In the genomic region with DNA sequence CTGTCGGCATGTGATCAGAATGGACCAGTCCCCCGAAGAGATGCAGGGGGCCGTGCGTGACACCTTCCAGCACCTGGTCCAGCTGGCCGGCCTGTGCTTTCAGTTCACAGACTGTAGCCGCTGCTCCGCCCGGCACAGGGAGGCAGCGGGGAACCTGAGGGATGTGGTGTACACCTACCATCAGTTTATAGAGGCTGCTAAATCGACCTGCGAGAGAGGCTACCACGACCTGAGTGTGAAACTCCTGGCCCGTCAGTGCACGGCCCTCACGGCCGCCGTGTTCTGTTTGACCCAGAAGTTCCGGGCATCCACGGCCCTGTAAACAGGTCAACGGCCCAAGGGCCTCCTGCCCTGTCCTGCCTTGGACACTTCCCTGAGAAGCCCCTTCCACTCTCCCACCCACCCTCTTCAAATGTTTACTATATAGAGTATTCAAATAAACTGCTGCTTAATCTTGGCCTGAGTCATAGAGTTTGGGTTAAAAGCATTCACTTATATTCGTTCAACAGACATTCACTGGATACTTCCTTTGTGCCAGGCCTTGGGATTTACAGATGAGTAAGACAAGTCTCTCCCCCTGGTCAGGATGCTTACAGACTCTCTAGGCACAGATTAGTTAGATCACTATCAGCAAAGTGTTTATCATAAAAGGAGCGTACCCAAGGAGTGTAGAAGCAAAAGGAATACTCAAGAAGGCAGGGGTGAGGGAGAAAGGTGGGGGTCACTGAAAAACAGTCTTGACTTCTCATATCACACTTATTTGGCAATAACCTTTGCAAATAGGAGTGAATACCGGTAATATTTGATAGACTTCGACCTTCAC, we compare ENCODE assay signal across 10 cellular contexts. TPM values are rescaled to one million over a fixed set of nuclear protein-coding genes. Genes with fewer than 3 reads are reported as not detected.
DNase-seq lines count a peak whose midpoint lies in the region; ATAC-seq and TF ChIP-seq lines count a peak whose summit lies in the region.
"Had no signal": no experiment of that assay in that cellular context is flagged by ENCODE, and none has a peak within 500 bp of the region (broad histone marks: within the 10 kb centered on the region; RNA-seq: fewer than 3 reads in every experiment).

No MANE protein-coding gene starts in this region.

- CTCF ChIA-PET in GM10248 (lab: Yijun Ruan, JAX) (interaction anchor here (0.8 to 1.6 kb wide), 2 partner anchors 9 to 13 kb away, joined by 3 to 7 read pairs; no protein-coding TSS in a partner anchor), PC-3 (lab: Charles Lee) (no interaction called here)

- no TSS peak for BruUV-seq in PC-3 (replicated peaks; lab: Mats Ljungman, UMichigan)

- DNase-seq in A172 (ENCODE audit: low spot score) (peak; percentile 18), GM10248 (ENCODE audit: extremely low spot score) (no peak), PC-3 (peak; percentile 25), fibroblast of mammary gland (ENCODE audit: low read depth) (peak; percentile 9), T-helper 9 cell (no peak), NCI-H146 treated with DMSO at 0.1 percent for 48 hours (lab: John Stamatoyannopoulos, UW; ENCODE audit: unreplicated experiment) (no peak), pons (ENCODE audit: low spot score) (no peak), NCI-H2107 (lab: John Stamatoyannopoulos, UW) (no peak)

- no peaks in the 10 kb centered on the region for H3K9me2 ChIP-seq in PC-3 (replicated peaks; ENCODE audit: low read length)

- peak; percentile 14 for TF ChIP-seq CTCF in GM10248 (IDR thresholded peaks at IDR 0.05; ENCODE audit: control extremely low read depth, extremely low read depth, low read depth, missing control alignments)
- no peak for TF ChIP-seq CTCF in PC-3 (conservative IDR thresholded peaks at IDR 0.05; ENCODE audit: low read depth, low read length)
- TF ChIP-seq CTCF in fibroblast of mammary gland (conservative IDR thresholded peaks at IDR 0.05; ENCODE audit: control insufficient read depth, insufficient read depth, low read depth, low read length), result no peak

- ATAC-seq in PC-3, result peak; percentile 56

- H3K27me3 ChIP-seq in PC-3 (ENCODE audit: low read length), result no peaks in the 10 kb centered on the region
- H3K27me3 ChIP-seq: neural progenitor cell had no signal

- no peaks in the 10 kb centered on the region for H3F3A ChIP-seq in PC-3 (ENCODE audit: low read length, unreplicated experiment)

- peak overlapping the region; percentile 63 for H2AFZ ChIP-seq in PC-3 (ENCODE audit: low read length)

- no peaks in the 10 kb centered on the region for H3K79me2 ChIP-seq in PC-3 (ENCODE audit: low read length)

- intact Hi-C loops in PC-3 (cut with micrococcal nuclease), result loop anchor here (1.0 to 5.0 kb wide), 2 partner anchors 157 to 616 kb away; no protein-coding TSS in a partner anchor

- no peaks in the 10 kb centered on the region for H3K36me3 ChIP-seq in PC-3 (ENCODE audit: low read depth, low read length)
- H3K36me3 ChIP-seq: neural progenitor cell had no signal

- H3K4me2 ChIP-seq in PC-3 (ENCODE audit: low read length), result no peak overlapping the region
- H3K4me2 ChIP-seq: neural progenitor cell had no signal

- H3K9ac ChIP-seq in PC-3 (ENCODE audit: low read length), result no peak overlapping the region
- H3K9ac ChIP-seq: neural progenitor cell had no signal

- H4K20me1 ChIP-seq in PC-3 (ENCODE audit: low read length), result no peaks in the 10 kb centered on the region

- H3K4me3 ChIP-seq in PC-3 (ENCODE audit: low read length) (no peak overlapping the region), fibroblast of mammary gland (ENCODE audit: control insufficient read depth, low read depth, low read length) (no peak overlapping the region)
- H3K4me3 ChIP-seq: neural progenitor cell, smooth muscle cell had no signal

- POLR2A ChIA-PET in GM10248 (lab: Yijun Ruan, JAX) (no interaction called here), PC-3 (lab: Charles Lee; ENCODE audit: unreplicated experiment) (no interaction called here)

- no peaks in the 10 kb centered on the region for H3K9me3 ChIP-seq in PC-3 (ENCODE audit: low read length)

- H3K4me1 ChIP-seq in PC-3 (ENCODE audit: insufficient read depth, low read length), result peaks cover 10% of the 10 kb centered on the region

- peak overlapping the region; percentile 11; the same call in 1 of the 2 replicates for H3K27ac ChIP-seq in PC-3 (ENCODE audit: low read length)
- H3K27ac ChIP-seq: neural progenitor cell had no signal

RNA-seq across cellular contexts. Expression of gene TRMT10B, which starts 6.9 kb away (rescaled TPM):
- total RNA-seq in A172 (2014; rRNA removed; shearing (Covaris generic)), result 1.2 and 2.3 TPM in 2 replicates
- total RNA-seq in PC-3 (2014; rRNA removed), result 1.1 and 3.4 TPM in 2 replicates

RNA-seq across cellular contexts. Expression of gene EXOSC3, which starts 38.2 kb away (rescaled TPM):
- total RNA-seq in A172 (2014; rRNA removed; shearing (Covaris generic)), result 96.7 and 249 TPM in 2 replicates
- total RNA-seq in PC-3 (2014; rRNA removed), result 98.3 and 125 TPM in 2 replicates

RNA-seq across cellular contexts. Expression of gene DCAF10, which starts 53.9 kb away (rescaled TPM):
- 9.5 and 11.1 TPM in 2 replicates for total RNA-seq in A172 (2014; rRNA removed; shearing (Covaris generic))
- 10.5 and 11.8 TPM in 2 replicates for total RNA-seq in PC-3 (2014; rRNA removed)

Comparison
In these comparisons a context has a peak if more than half of its experiments do, and no peak if none do; other contexts are left out.
1. DNase-seq: peak in A172 (single experiment), PC-3 (single experiment) and fibroblast of mammary gland (single experiment); none in GM10248 (single experiment), T-helper 9 cell (single experiment), NCI-H146 treated with DMSO at 0.1 percent for 48 hours (single experiment), pons (single experiment) and NCI-H2107 (single experiment).